In genomic region chr4:147596377-147596776, GRCh38 we compare ENCODE assay signal across 16 cellular contexts. TPM values are rescaled to one million over a fixed set of nuclear protein-coding genes. Genes with fewer than 3 reads are reported as not detected.
A peak's percentile ranks its signal among the peaks of the same experiment; 100 is the strongest.
DNase-seq lines count a peak whose midpoint lies in the region; ATAC-seq and TF ChIP-seq lines count a peak whose summit lies in the region.
"Had no signal": no experiment of that assay in that cellular context is flagged by ENCODE, and none has a peak within 500 bp of the region (broad histone marks: within the 10 kb centered on the region; RNA-seq: fewer than 3 reads in every experiment).

No MANE protein-coding gene starts in this region.

- intact Hi-C loops in lower leg skin (cut with DNase I; ENCODE audit: low total_unique reads), result no loop called here

- DNase-seq in Karpas-422, result peak; percentile 55
- DNase-seq in astrocyte of the cerebellum (ENCODE audit: low read depth), result no peak
- DNase-seq in left kidney (ENCODE audit: low read depth, low spot score), result peak; percentile 15
- no peak for DNase-seq in lower leg skin (ENCODE audit: low spot score in 2 of 2)
- DNase-seq in UCSD-AML1 (lab: John Stamatoyannopoulos, UW; ENCODE audit: unreplicated experiment), result no peak
- DNase-seq: activated T-cell treated with anti-CD3 and anti-CD28 coated beads, Interleukin-2, amount 50 U/mL, for 1 hour; Caco-2; left ventricle myocardium superior; NCI-H1694 treated with DMSO at 0.1 percent for 48 hours; occipital lobe; stimulated activated naive CD4-positive, alpha-beta T cell treated with Interleukin-2 at 50 U/mL for 16 hours; WERI-Rb-1 had no signal

- H3K4me1 ChIP-seq in Karpas-422 (ENCODE audit: low read length), result no peaks in the 10 kb centered on the region
- H3K4me1 ChIP-seq: Caco-2 had no signal

- H3K4me3 ChIP-seq in Karpas-422 (ENCODE audit: low read length) (no peak overlapping the region), astrocyte of the cerebellum (ENCODE audit: low read depth, low read length) (no peak overlapping the region), lower leg skin (ENCODE audit: low read depth, poor library complexity, severe bottlenecking) (no peak overlapping the region)
- H3K4me3 ChIP-seq: cardiac muscle cell had no signal

- H3K27ac ChIP-seq in Karpas-422 (ENCODE audit: low read length), result no peak overlapping the region
- H3K27ac ChIP-seq: cardiac muscle cell, WERI-Rb-1 had no signal

- TF ChIP-seq CTCF in astrocyte of the cerebellum (IDR thresholded peaks at IDR 0.05; ENCODE audit: low read depth, low read length, missing control alignments) (peak; percentile 8), lower leg skin (IDR thresholded peaks at IDR 0.05) (no peak)

- H2AFZ ChIP-seq in Karpas-422 (ENCODE audit: low read length), result no peak overlapping the region

- H3K36me3 ChIP-seq in Karpas-422 (ENCODE audit: insufficient read depth, low read length), result no peaks in the 10 kb centered on the region
- H3K36me3 ChIP-seq: cardiac muscle cell, WERI-Rb-1 had no signal

- no peak overlapping the region for H3K9ac ChIP-seq in Karpas-422 (ENCODE audit: low read length)

- H3K27me3 ChIP-seq in Karpas-422 (ENCODE audit: low read length), result no peaks in the 10 kb centered on the region
- H3K27me3 ChIP-seq: cardiac muscle cell had no signal

- H3K9me3 ChIP-seq in Karpas-422 (ENCODE audit: low read length), result no peaks in the 10 kb centered on the region
- H3K9me3 ChIP-seq: Caco-2 had no signal

- no peaks in the 10 kb centered on the region for H3K9me2 ChIP-seq in Karpas-422 (replicated peaks; ENCODE audit: insufficient read depth, low read length)

- 58 to 66% methylated on average over 1 of the region's 1 CpG for WGBS in lower leg skin, 2 donors

- in situ Hi-C loops in astrocyte of the cerebellum (cut with HindIII; ENCODE audit: low sequenced_read_pairs), result no loop called here

- ATAC-seq in GM18499 (IDR thresholded peaks at IDR 0.05; ENCODE audit: insufficient read depth, unreplicated experiment), result peak; percentile 54
- no peak for ATAC-seq in HG03159 (IDR thresholded peaks at IDR 0.05; ENCODE audit: unreplicated experiment)
- ATAC-seq in GM18858 (IDR thresholded peaks at IDR 0.05; ENCODE audit: unreplicated experiment), result no peak
- ATAC-seq: left ventricle myocardium superior had no signal

- TF ChIP-seq POLR2A in lower leg skin (IDR thresholded peaks at IDR 0.05), result no peak

- H3K4me2 ChIP-seq in Karpas-422 (ENCODE audit: low read depth, low read length, poor library complexity, severe bottlenecking), result no peak overlapping the region

- H3K79me2 ChIP-seq in Karpas-422 (ENCODE audit: low read length), result no peaks in the 10 kb centered on the region

- no peaks in the 10 kb centered on the region for H4K20me1 ChIP-seq in Karpas-422 (ENCODE audit: insufficient read depth, low read depth, low read length)

RNA-seq across cellular contexts. Expression of gene TMEM184C, which starts 20.8 kb away (rescaled TPM):
- 34.1 and 47.0 TPM in 2 replicates for total RNA-seq in Karpas-422 (2014; rRNA removed; shearing (Covaris generic); ENCODE audit: low replicate concordance)
- total RNA-seq in lower leg skin, result 10 to 100 TPM; 21.1 to 27.0 (median 25.0) TPM

Comparison
In these comparisons a context has a peak if more than half of its experiments do, and no peak if none do; other contexts are left out.
1. DNase-seq: peak in Karpas-422 (single experiment) and left kidney (single experiment); none in astrocyte of the cerebellum (single experiment), lower leg skin (0 of 2) and UCSD-AML1 (single experiment).